Comparison of ENCODE assay signal across 17 cellular contexts in genomic region chr3:18343809-18344208, GRCh38.
DNase-seq lines count a peak whose midpoint lies in the region; ATAC-seq, FAIRE-seq and TF ChIP-seq lines count a peak whose summit lies in the region.
"Had no signal": no experiment of that assay in that cellular context is flagged by ENCODE, and none has a peak within 500 bp of the region (broad histone marks: within the 10 kb centered on the region; RNA-seq: fewer than 3 reads in every experiment).

No MANE protein-coding gene starts in this region.

- H3K9me3 Mint-ChIP-seq in WTC11 = no peaks in the 10 kb centered on the region
- H3K9me3 Mint-ChIP-seq: CD4-positive, alpha-beta memory T cell; HFFc6 had no signal

- H3K27ac ChIP-seq in HEK293 (ENCODE audit: extremely low read depth, low read depth, low read length) (no peak overlapping the region), iPS-18a (ENCODE audit: low read length) (peak overlapping the region; percentile 73)
- H3K27ac ChIP-seq: C4-2B, GM23248 had no signal

- CTCF ChIA-PET in HEK293 (lab: Yijun Ruan, JAX) = interaction anchor here (0.7 kb wide), 2 partner anchors 492 to 1010 kb away, joined by 3 read pairs; no protein-coding TSS in a partner anchor
- CTCF ChIA-PET in WTC11 (lab: Charles Lee) = no interaction called here

- H3K27ac Mint-ChIP-seq in WTC11 = peak overlapping the region; percentile 96
- H3K27ac Mint-ChIP-seq: CD4-positive, alpha-beta memory T cell; HFFc6 had no signal

- peak; percentile 82 for FAIRE-seq in A204.1 (lab: Jason Lieb, UNC)
- FAIRE-seq: GM12878, GM18507 had no signal

- H3K4me1 ChIP-seq in HEK293 (ENCODE audit: control insufficient read depth, insufficient read depth, low read length) (no peaks in the 10 kb centered on the region), iPS-18a (ENCODE audit: control insufficient read depth, low read depth, low read length) (peaks cover 62% of the 10 kb centered on the region)
- H3K4me1 ChIP-seq: BE2C had no signal

- no peak for DNase-seq in WTC11 (ENCODE audit: low spot score)
- DNase-seq in sciatic nerve (ENCODE audit: low spot score) = no peak
- no peak for DNase-seq in kidney tubule cell (ENCODE audit: low spot score)
- no peak for DNase-seq in stimulated activated CD8-positive, alpha-beta memory T cell treated with anti-CD3 and anti-CD28 coated beads, Interleukin-4, amount 100 ng/mL, for 48 hours
- DNase-seq: BE2C; CD4-positive, alpha-beta memory T cell; DMS79; GM23248; HFFc6 had no signal

- ATAC-seq in WTC11 = no peak
- no peak for ATAC-seq in sciatic nerve
- ATAC-seq in HG03108 (IDR thresholded peaks at IDR 0.05; ENCODE audit: unreplicated experiment) = no peak
- ATAC-seq: GM12878 had no signal

- peaks cover 2 to 5% of the 10 kb centered on the region in 2 experiments; a peak in 2 of 3 replicates for H3K36me3 ChIP-seq in HEK293 (ENCODE audit: control insufficient read depth in 2 of 2, insufficient read depth in 1 of 2, low read length in 2 of 2)
- no peaks in the 10 kb centered on the region for H3K36me3 ChIP-seq in iPS-18a (ENCODE audit: control insufficient read depth, low read depth, low read length)
- H3K36me3 ChIP-seq: BE2C had no signal

- TF ChIP-seq CTCF in HEK293 (tag by site-specific recombination; IDR thresholded peaks at IDR 0.05) = no peak
- no peak for TF ChIP-seq CTCF in WTC11 (IDR thresholded peaks at IDR 0.05)

- intact Hi-C loops in sciatic nerve (cut with DNase I) = no loop called here

- peaks cover 92% of the 10 kb centered on the region for H3K4me1 Mint-ChIP-seq in WTC11

- POLR2A ChIA-PET in HEK293 (lab: Yijun Ruan, JAX) (no interaction called here), WTC11 (lab: Charles Lee) (no interaction called here)

- no peaks in the 10 kb centered on the region for H3K9me3 ChIP-seq in HEK293 (ENCODE audit: control insufficient read depth, insufficient read depth, low read depth, low read length)
- no peaks in the 10 kb centered on the region for H3K9me3 ChIP-seq in iPS-18a (ENCODE audit: control insufficient read depth, low read depth, low read length)
- H3K9me3 ChIP-seq: BE2C, HAP-1 had no signal

- H3K4me3 ChIP-seq in HEK293 (ENCODE audit: low read depth, low read length) (no peak overlapping the region), iPS-18a (ENCODE audit: low read length) (peak overlapping the region; percentile 47)
- H3K4me3 ChIP-seq: GM12878, GM23248, HAP-1 had no signal

- H3K27me3 Mint-ChIP-seq in WTC11 (ENCODE audit: low read depth) = no peaks in the 10 kb centered on the region
- H3K27me3 Mint-ChIP-seq: CD4-positive, alpha-beta memory T cell had no signal

- H3K9ac ChIP-seq in iPS-18a (ENCODE audit: low read length) = peak overlapping the region; percentile 30
- H3K9ac ChIP-seq: GM23248 had no signal

- H3K27me3 ChIP-seq in iPS-18a (ENCODE audit: control insufficient read depth, insufficient read depth, low read length) = no peaks in the 10 kb centered on the region
- H3K27me3 ChIP-seq: BE2C had no signal

- peaks cover 2% of the 10 kb centered on the region; the same call in 1 of the 2 replicates for H3K36me3 Mint-ChIP-seq in WTC11

- peak overlapping the region; percentile 47 for H3K4me3 Mint-ChIP-seq in WTC11
- H3K4me3 Mint-ChIP-seq: CD4-positive, alpha-beta memory T cell; HFFc6 had no signal

TF ChIP-seq in HEK293, 187 proteins besides CTCF, POLR2A, EP300 and RAD21:
- TF ChIP-seq ATF2 (tag by site-specific recombination; IDR thresholded peaks at IDR 0.05; ENCODE audit: low read depth) (peak; percentile 81), ZNF510 (tag by site-specific recombination; IDR thresholded peaks at IDR 0.05; ENCODE audit: insufficient replicate concordance) (no peak)
TF ChIP-seq in HEK293: peak in this region for 1.

TF ChIP-seq in WTC11, 78 proteins besides CTCF, POLR2A, EP300 and RAD21:
- TF ChIP-seq ZBTB21 (CRISPR knock-in tag; IDR thresholded peaks at IDR 0.05; ENCODE audit: borderline replicate concordance) = no peak
- TF ChIP-seq FOXJ3 (CRISPR knock-in tag; IDR thresholded peaks at IDR 0.05; ENCODE audit: borderline replicate concordance) = no peak
- TF ChIP-seq PRDM15 (CRISPR knock-in tag; IDR thresholded peaks at IDR 0.05) = no peak
- no peak for TF ChIP-seq ZNF317 (CRISPR knock-in tag; IDR thresholded peaks at IDR 0.05; ENCODE audit: borderline replicate concordance, low read depth)
- no peak for TF ChIP-seq ZNF219 (CRISPR knock-in tag; IDR thresholded peaks at IDR 0.05; ENCODE audit: borderline replicate concordance)
- TF ChIP-seq NR2C2 (CRISPR knock-in tag; IDR thresholded peaks at IDR 0.05) = no peak
- no peak for TF ChIP-seq OVOL2 (CRISPR knock-in tag; IDR thresholded peaks at IDR 0.05; ENCODE audit: borderline replicate concordance)
- TF ChIP-seq E2F4 (CRISPR knock-in tag; IDR thresholded peaks at IDR 0.05; ENCODE audit: borderline replicate concordance, low read depth) = no peak
- TF ChIP-seq NFATC4 (CRISPR knock-in tag; IDR thresholded peaks at IDR 0.05) = no peak
